Comparison of ENCODE assay signal across 1 cellular context in the genomic region with DNA sequence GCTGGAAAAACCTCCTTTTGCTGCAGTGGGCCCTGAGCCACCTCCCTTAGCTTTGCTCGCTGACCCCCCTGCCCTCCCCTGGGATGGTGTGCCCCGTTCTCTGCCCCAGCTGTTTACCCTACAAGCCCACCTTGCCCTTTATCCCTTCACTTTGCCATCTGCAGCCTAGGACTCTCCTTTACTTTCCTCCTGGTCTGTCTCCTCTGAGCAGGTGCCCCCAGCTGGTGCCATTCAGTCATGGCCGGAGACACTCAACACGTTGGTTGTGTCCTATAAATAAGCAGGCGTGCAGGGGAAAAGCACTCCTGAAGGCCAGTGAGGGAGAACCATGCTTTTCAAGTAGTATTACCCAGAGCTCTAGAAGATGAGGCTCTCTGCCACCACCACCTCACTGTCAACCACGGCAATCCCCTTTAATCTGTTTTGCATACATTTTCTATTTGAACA.
TF ChIP-seq lines count a peak whose summit lies in the region.

No MANE protein-coding gene starts in this region.

TF ChIP-seq in K562, 482 proteins besides CTCF, POLR2A, EP300 and RAD21:
- TF ChIP-seq CAMTA2 (CRISPR knock-in tag; conservative IDR thresholded peaks at IDR 0.05) (no peak), FUS (optimal IDR thresholded peaks at IDR 0.05; ENCODE audit: low read depth, low read length) (no peak), ZNF76 (CRISPR knock-in tag; IDR thresholded peaks at IDR 0.05; ENCODE audit: borderline replicate concordance) (no peak), TSC22D4 (tag; IDR thresholded peaks at IDR 0.05) (no peak), BCLAF1 (IDR thresholded peaks at IDR 0.05; ENCODE audit: borderline replicate concordance in 1 of 2, control insufficient read depth in 1 of 2, low read depth in 2 of 2, low read length in 1 of 2) (no peak), MTA1 (IDR thresholded peaks at IDR 0.05; ENCODE audit: borderline replicate concordance) (no peak), SUPT5H (IDR thresholded peaks at IDR 0.05) (no peak), MED1 (CRISPR knock-in tag; IDR thresholded peaks at IDR 0.05; ENCODE audit: borderline replicate concordance) (no peak), ARID4B (CRISPR knock-in tag; IDR thresholded peaks at IDR 0.05) (no peak), TAF1 (IDR thresholded peaks at IDR 0.05; ENCODE audit: control insufficient read depth, extremely low read depth, insufficient read depth, low read length, severe bottlenecking) (no peak), MEIS2 (IDR thresholded peaks at IDR 0.05; ENCODE audit: partially characterized antibody) (no peak), ZSCAN32 (CRISPR knock-in tag; IDR thresholded peaks at IDR 0.05) (no peak), HLTF (IDR thresholded peaks at IDR 0.05) (no peak), NR2C1 (IDR thresholded peaks at IDR 0.05) (no peak), NR2C1 (tag; IDR thresholded peaks at IDR 0.05) (no peak), NELFE (IDR thresholded peaks at IDR 0.05; ENCODE audit: insufficient read depth, insufficient read length) (no peak), ARID2 (IDR thresholded peaks at IDR 0.05) (no peak), KHSRP (IDR thresholded peaks at IDR 0.05) (no peak)
